Comparison of ENCODE assay signal across 18 cellular contexts in the genomic region with DNA sequence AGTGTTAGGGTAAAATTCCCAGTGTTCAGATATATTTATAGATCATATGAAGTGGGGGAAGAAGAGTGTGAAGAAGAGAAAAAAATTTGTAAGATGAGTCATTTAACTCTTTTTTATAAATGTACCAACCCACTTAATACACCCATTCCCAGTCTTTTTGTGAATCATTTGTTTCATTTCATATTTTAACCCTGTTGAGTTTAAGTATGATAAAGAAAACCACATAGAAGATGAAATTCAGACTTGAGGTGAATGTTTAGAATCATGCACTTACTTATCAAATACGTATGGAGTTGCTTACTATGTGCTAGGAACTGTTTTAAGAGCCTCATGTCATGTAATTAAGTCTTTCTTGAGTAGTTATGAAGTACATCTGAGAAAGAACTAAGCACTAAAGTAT. TPM values are rescaled to one million over a fixed set of nuclear protein-coding genes. Genes with fewer than 3 reads are reported as not detected.
"Had no signal": no experiment of that assay in that cellular context is flagged by ENCODE, and none has a peak within 500 bp of the region (broad histone marks: within the 10 kb centered on the region; RNA-seq: fewer than 3 reads in every experiment).

No MANE protein-coding gene starts in this region.

- H3K4me1 ChIP-seq: uterus had no signal

- H3K27ac ChIP-seq: coronary artery, esophagus muscularis mucosa, left ventricle myocardium inferior, stomach had no signal

- H3K9me3 ChIP-seq: gastrocnemius medialis had no signal

- H3K4me1 Mint-ChIP-seq: natural killer cell had no signal

- H3K4me3 Mint-ChIP-seq: activated naive CD4-positive, alpha-beta T cell treated with anti-CD3 and anti-CD28 coated beads for 36 hours; mesothelial cell of epicardium; natural killer cell; WTC11 had no signal

- H3K36me3 ChIP-seq: esophagus muscularis mucosa, gastrocnemius medialis, left ventricle myocardium inferior, stomach, uterus had no signal

- ATAC-seq: natural killer cell, WTC11 had no signal

- H3K27me3 ChIP-seq: esophagus muscularis mucosa, gastrocnemius medialis, stomach, uterus had no signal

- H3K4me3 ChIP-seq: coronary artery, esophagus muscularis mucosa, gastrocnemius medialis, left ventricle myocardium inferior, stomach, uterus had no signal

- DNase-seq: activated CD4-positive, alpha-beta T cell treated with anti-CD3 and anti-CD28 coated beads, Interleukin-2, amount 50 U/mL, for 48 hours; activated CD8-positive, alpha-beta memory T cell treated with anti-CD3 and anti-CD28 coated beads, Interleukin-2, amount 50 U/mL, for 48 hours; activated naive CD4-positive, alpha-beta T cell treated with anti-CD3 and anti-CD28 coated beads for 36 hours; left ventricle myocardium inferior; natural killer cell; stimulated activated CD4-positive, alpha-beta T cell treated with anti-CD3 and anti-CD28 coated beads, Interleukin-4, amount 100 ng/mL, for 24 hours; stomach; T-helper 9 cell; trophoblast cell; uterus had no signal

- H3K27ac Mint-ChIP-seq: activated naive CD4-positive, alpha-beta T cell treated with anti-CD3 and anti-CD28 coated beads for 36 hours; activated T-helper 2 cell treated with anti-CD3 and anti-CD28 coated beads, Interferon-gamma antibody, Interleukin-2, Interleukin-4, amounts not matched to agents 10 μg/mL and 5 μg/mL and 100 μg/mL, durations not matched to agents 14 hours and 24 hours and 36 hours; mesothelial cell of epicardium; natural killer cell; WTC11 had no signal

RNA-seq across cellular contexts. Expression of gene DAPP1, which starts 56.6 kb away (rescaled TPM):
- total RNA-seq: lung microvascular endothelial cell, osteoblast, WTC11 had no signal
